Comparison of ENCODE assay signal across 22 cellular contexts in the genomic region with DNA sequence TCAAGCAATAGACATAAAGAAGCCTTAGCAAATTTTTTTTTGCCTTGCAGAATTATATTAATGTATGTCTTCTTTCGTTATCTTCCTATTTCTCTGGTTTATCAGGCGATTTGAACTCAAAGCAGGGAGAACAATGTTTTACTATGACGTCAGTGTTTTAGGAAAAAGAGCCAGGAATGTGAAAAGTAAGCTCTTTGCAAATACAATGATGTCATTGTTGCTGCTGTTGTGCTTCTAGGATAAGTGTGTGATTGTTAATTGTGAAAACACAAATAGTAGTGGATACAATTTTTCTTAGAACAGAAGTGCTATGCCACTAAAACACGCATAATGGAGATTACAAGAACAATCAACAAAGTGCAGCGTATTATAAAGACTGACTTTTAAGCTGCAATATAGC.
"Had no signal": no experiment of that assay in that cellular context is flagged by ENCODE, and none has a peak within 500 bp of the region (broad histone marks: within the 10 kb centered on the region; RNA-seq: fewer than 3 reads in every experiment).

No MANE protein-coding gene starts in this region.

- H3K4me1 ChIP-seq: esophagus muscularis mucosa, prostate gland, upper lobe of left lung had no signal

- H3K36me3 ChIP-seq: brain microvascular endothelial cell, esophagus muscularis mucosa, prostate gland, thoracic aorta, upper lobe of left lung had no signal

- ATAC-seq: activated CD4-positive, CD25-positive, alpha-beta regulatory T cell treated with anti-CD3 and anti-CD28 coated beads, Interleukin-2, amount 50 U/mL, for 24 hours; activated naive CD8-positive, alpha-beta T cell treated with anti-CD3 and anti-CD28 coated beads, Interleukin-2, amount 50 U/mL, for 24 hours; left lobe of liver; right cardiac atrium; stimulated activated naive CD8-positive, alpha-beta T cell treated with anti-CD3 and anti-CD28 coated beads, Interleukin-15, amount 100 ng/mL, for 72 hours had no signal

- H3K4me3 ChIP-seq: esophagus muscularis mucosa, lung, prostate gland, smooth muscle cell, thoracic aorta, upper lobe of left lung had no signal

- H3K9me3 ChIP-seq: esophagus muscularis mucosa, prostate gland, thoracic aorta, upper lobe of left lung had no signal

- H3K4me2 ChIP-seq: smooth muscle cell had no signal

- DNase-seq: activated CD4-positive, alpha-beta T cell treated with anti-CD3 and anti-CD28 coated beads, Interleukin-2, amount 10 ng/mL, durations not matched to agents 7 days and 5 days; activated CD8-positive, alpha-beta memory T cell treated with anti-CD3 and anti-CD28 coated beads, Interleukin-2, amount 50 U/mL, for 4 hours; activated effector memory CD4-positive, alpha-beta T cell treated with Interleukin-2 at 50 U/mL for 16 hours; activated naive CD4-positive, alpha-beta T cell treated with anti-CD3 and anti-CD28 coated beads, Interleukin-2, amount 10 ng/mL, durations not matched to agents 7 days and 5 days; activated naive CD8-positive, alpha-beta T cell treated with anti-CD3 and anti-CD28 coated beads, Interleukin-2, amount 50 U/mL, for 24 hours; activated T-cell treated with anti-CD3 and anti-CD28 coated beads, Interleukin-2, amount 50 U/mL, for 48 hours; aorta; brain microvascular endothelial cell; cortex of kidney; effector CD4-positive, alpha-beta T cell; islet precursor cell; right cardiac atrium; stimulated activated CD4-positive, alpha-beta T cell treated with anti-CD3 and anti-CD28 coated beads, Interleukin-4, amount 100 ng/mL, for 1 hour; stimulated activated naive CD8-positive, alpha-beta T cell treated with anti-CD3 and anti-CD28 coated beads, Interleukin-15, amount 100 ng/mL, for 72 hours; upper lobe of left lung had no signal

- H3K27me3 ChIP-seq: brain microvascular endothelial cell, esophagus muscularis mucosa, upper lobe of left lung had no signal

- H3K27ac ChIP-seq: brain microvascular endothelial cell, esophagus muscularis mucosa, prostate gland, thoracic aorta, upper lobe of left lung had no signal
